Comparison of ENCODE assay signal across 8 cellular contexts in the genomic region with DNA sequence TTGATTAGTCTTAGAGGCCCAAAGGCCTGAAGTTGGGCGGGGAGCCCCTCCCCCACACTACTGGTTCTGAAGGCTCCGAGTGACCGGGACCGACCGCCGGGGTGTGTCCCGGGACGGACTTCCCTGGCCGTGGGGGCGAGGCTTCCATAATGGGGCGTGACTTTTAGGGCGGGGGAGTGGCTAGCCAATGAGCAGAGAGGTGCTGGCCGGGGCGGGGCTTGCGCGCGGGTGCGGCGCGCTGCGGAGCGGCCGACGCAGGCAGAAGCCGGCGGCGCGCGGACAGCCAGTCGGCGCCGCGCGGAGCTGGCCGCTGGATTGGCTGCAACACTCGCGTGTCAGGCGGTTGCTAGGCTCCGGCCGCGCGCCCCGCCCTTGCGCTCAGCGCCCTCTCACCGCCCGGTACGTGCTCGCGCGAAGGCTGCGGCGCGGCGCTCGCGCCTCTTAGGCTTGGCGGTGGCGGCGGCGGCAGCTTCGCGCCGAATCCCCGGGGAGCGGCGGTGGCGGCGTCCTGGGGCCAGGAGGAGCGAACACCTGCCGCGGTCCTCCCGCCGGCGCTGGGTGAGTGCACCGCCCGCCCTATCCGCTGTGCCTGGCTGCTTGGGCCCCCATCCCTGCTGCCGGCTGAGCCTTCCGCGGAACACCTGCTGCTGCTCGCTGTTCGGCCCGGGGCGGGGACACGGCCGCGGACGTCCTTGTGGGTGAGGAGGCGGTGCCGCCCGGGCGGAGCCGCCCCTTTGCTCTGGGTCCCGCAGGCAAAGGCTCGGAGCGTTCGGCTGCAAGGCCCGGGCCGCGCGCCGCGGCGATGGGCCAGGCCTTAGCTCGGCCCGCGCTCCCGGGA. TPM values are rescaled to one million over a fixed set of nuclear protein-coding genes. Genes with fewer than 3 reads are reported as not detected.
DNase-seq lines count a peak whose midpoint lies in the region; ATAC-seq and TF ChIP-seq lines count a peak whose summit lies in the region.

A gene (plus strand): TSS at position 392 of the 838 bp plus-strand sequence. CDS start 40,268 bp downstream, outside the sequence.

- H3K27me3 Mint-ChIP-seq in activated T-cell treated with anti-CD3 and anti-CD28 coated beads, Interleukin-2, amount 50 U/mL, for 4 hours (ENCODE audit: low read depth): no peaks in the 10 kb centered on the region

- no peaks in the 10 kb centered on the region for H3K9me3 Mint-ChIP-seq in activated T-cell treated with anti-CD3 and anti-CD28 coated beads, Interleukin-2, amount 50 U/mL, for 4 hours

- H3K4me1 ChIP-seq in KMS-11 (ENCODE audit: low read depth, poor library complexity, severe bottlenecking): peaks cover 19% of the 10 kb centered on the region
- peaks cover 17% of the 10 kb centered on the region for H3K4me1 ChIP-seq in Panc1 (ENCODE audit: control insufficient read depth, insufficient read depth, low read length)
- H3K4me1 ChIP-seq in esophagus (ENCODE audit: control insufficient read depth in 2 of 2, insufficient read depth in 2 of 2, low read length in 1 of 2): peaks cover 5 to 6% of the 10 kb centered on the region in 2 donors
- H3K4me1 ChIP-seq in muscle layer of colon (ENCODE audit: insufficient read depth, low read length): peaks cover 34% of the 10 kb centered on the region

- peak within 1 kb of the TSS; percentile 58 for H2AFZ ChIP-seq in KMS-11 (ENCODE audit: low read depth)

- CTCF ChIA-PET in Panc1 (lab: Charles Lee): interaction anchor here (0.6 to 1.1 kb wide), 2 partner anchors 70 to 164 kb away, joined by 4 to 8 read pairs; no protein-coding TSS in a partner anchor

- H3K4me3 Mint-ChIP-seq in activated T-cell treated with anti-CD3 and anti-CD28 coated beads, Interleukin-2, amount 50 U/mL, for 4 hours: peak within 1 kb of the TSS; percentile 89

- H3K9ac ChIP-seq in KMS-11 (peak within 1 kb of the TSS; percentile 54), muscle layer of colon (ENCODE audit: low read length) (peak within 1 kb of the TSS; percentile 79)

- intact Hi-C loops in Panc1 (cut with micrococcal nuclease; ENCODE audit: unreplicated experiment): no loop called here

- POLR2A ChIA-PET in Panc1 (lab: Charles Lee): interaction anchor here (0.6 to 0.7 kb wide), 3 partner anchors 69 to 674 kb away, joined by 3 to 4 read pairs (median 4); no protein-coding TSS in a partner anchor

- peaks cover 35% of the 10 kb centered on the region for H3K79me2 ChIP-seq in KMS-11 (ENCODE audit: insufficient read depth, low read depth)

- H3K4me1 Mint-ChIP-seq in activated T-cell treated with anti-CD3 and anti-CD28 coated beads, Interleukin-2, amount 50 U/mL, for 4 hours (ENCODE audit: low read depth): peaks cover 22% of the 10 kb centered on the region

- H3K9me3 ChIP-seq in Panc1 (ENCODE audit: control insufficient read depth, insufficient read depth, low read depth, low read length) (no peaks in the 10 kb centered on the region), esophagus (ENCODE audit: control insufficient read depth in 2 of 2, insufficient read depth in 1 of 2, low read depth in 1 of 2, low read length in 1 of 2) (no peaks in the 10 kb centered on the region), muscle layer of colon (ENCODE audit: low read length) (no peaks in the 10 kb centered on the region)

- H3K4me3 ChIP-seq in KMS-11 (IDR thresholded peaks at IDR 0.05; ENCODE audit: insufficient read depth, low read depth, low read length) (peak within 1 kb of the TSS; percentile 85), Panc1 (ENCODE audit: low read depth in 2 of 2, low read length in 2 of 2) (peak within 1 kb of the TSS; percentile 82 to 83), esophagus (ENCODE audit: low read depth in 1 of 2, low read length in 2 of 2) (peak within 1 kb of the TSS; percentile 80 to 86), muscle layer of colon (ENCODE audit: low read depth in 1 of 2, low read length in 2 of 2) (peak within 1 kb of the TSS; percentile 83 to 94)

- H3K27ac ChIP-seq in KMS-11: peak within 1 kb of the TSS; percentile 50
- peak within 1 kb of the TSS; percentile 91 for H3K27ac ChIP-seq in Panc1 (ENCODE audit: low read length)
- H3K27ac ChIP-seq in esophagus (ENCODE audit: low read depth in 2 of 2, low read length in 1 of 2): peak within 1 kb of the TSS; percentile 99 to 100
- peak within 1 kb of the TSS; percentile 100 for H3K27ac ChIP-seq in muscle layer of colon (ENCODE audit: low read depth, low read length)

- no peaks in the 10 kb centered on the region for H3K27me3 ChIP-seq in KMS-11 (ENCODE audit: insufficient read depth, low read depth)
- no peaks in the 10 kb centered on the region for H3K27me3 ChIP-seq in Panc1 (ENCODE audit: control insufficient read depth, insufficient read depth, low read length)
- no peaks in the 10 kb centered on the region for H3K27me3 ChIP-seq in esophagus (ENCODE audit: control insufficient read depth in 1 of 2, insufficient read depth in 2 of 2, low read length in 2 of 2)
- no peaks in the 10 kb centered on the region for H3K27me3 ChIP-seq in muscle layer of colon (ENCODE audit: control insufficient read depth in 1 of 2, insufficient read depth in 2 of 2, low read length in 2 of 2)

- no peaks in the 10 kb centered on the region for H3K36me3 ChIP-seq in KMS-11 (ENCODE audit: insufficient read depth)
- H3K36me3 ChIP-seq in Panc1 (ENCODE audit: control insufficient read depth, insufficient read depth, low read length): peaks cover 7% of the 10 kb centered on the region; the same call in 1 of the 2 replicates
- no peaks in the 10 kb centered on the region for H3K36me3 ChIP-seq in esophagus (ENCODE audit: control insufficient read depth in 2 of 2, insufficient read depth in 2 of 2, low read length in 1 of 2)
- H3K36me3 ChIP-seq in muscle layer of colon (ENCODE audit: insufficient read depth, low read length): no peaks in the 10 kb centered on the region

- ATAC-seq in GM21737 (IDR thresholded peaks at IDR 0.05; ENCODE audit: unreplicated experiment) (peak; percentile 82), Panc1 (peak; percentile 96)
- ATAC-seq in activated T-cell treated with anti-CD3 and anti-CD28 coated beads, Interleukin-2, amount 50 U/mL, for 4 hours: peak; percentile 94 to 95

- peaks cover 4% of the 10 kb centered on the region for H3K36me3 Mint-ChIP-seq in activated T-cell treated with anti-CD3 and anti-CD28 coated beads, Interleukin-2, amount 50 U/mL, for 4 hours (ENCODE audit: insufficient read depth)

- peak; percentile 58 for DNase-seq in DMS53 treated with DMSO at 0.1 percent for 48 hours (lab: John Stamatoyannopoulos, UW; ENCODE audit: unreplicated experiment)
- no peak for DNase-seq in Panc1 (ENCODE audit: low read depth, low spot score)
- peak; percentile 90 for DNase-seq in activated T-cell treated with anti-CD3 and anti-CD28 coated beads, Interleukin-2, amount 50 U/mL, for 4 hours
- peak; percentile 83 to 91 for DNase-seq in stimulated activated CD8-positive, alpha-beta memory T cell treated with anti-CD3 and anti-CD28 coated beads, Interleukin-7, amount 100 ng/mL, for 1 hour (ENCODE audit: low read depth in 2 of 2)

- in situ Hi-C loops in Panc1 (cut with HindIII; ENCODE audit: low pct_unique_long_range_greater_than_20kb, low sequenced_read_pairs): no loop called here

- BruUV-seq in Panc1 (replicated peaks; lab: Mats Ljungman, UMichigan): no TSS peak

- TF ChIP-seq CTCF in KMS-11 (conservative IDR thresholded peaks at IDR 0.05; ENCODE audit: low read depth, low read length): no peak
- TF ChIP-seq CTCF in Panc1 (IDR thresholded peaks at IDR 0.05): no peak

- H4K20me1 ChIP-seq in KMS-11 (ENCODE audit: insufficient read depth): no peaks in the 10 kb centered on the region

- H3K4me2 ChIP-seq in KMS-11: peak within 1 kb of the TSS; percentile 88

- 0 to 1% methylated on average over 72 to 109 of the region's 109 CpGs for WGBS in esophagus, 2 donors

RNA-seq across cellular contexts. Expression of the gene that starts here (rescaled TPM):
- 160 TPM for total RNA-seq in Panc1 (2021; ENCODE audit: unreplicated experiment)
- 74.8 TPM for polyA plus RNA-seq in Panc1 (2012; ENCODE audit: insufficient read length)
- total RNA-seq in activated T-cell treated with anti-CD3 and anti-CD28 coated beads, Interleukin-2, amount 50 U/mL, for 4 hours: 10 to 100 TPM; 19.9 to 25.6 (median 25.4) TPM
- 10 to 100 TPM in 1 of 2 donors, 1 to 10 TPM in 1; 8.6 to 18.8 TPM for polyA plus RNA-seq in esophagus

Comparison
In these comparisons a context has a peak if more than half of its experiments do, and no peak if none do; other contexts are left out.
1. H3K27ac ChIP-seq: peak in every context shown above with its lines; median percentile 100 in muscle layer of colon; 100 in esophagus; 91 in Panc1; 50 in KMS-11.